In the genomic region with DNA sequence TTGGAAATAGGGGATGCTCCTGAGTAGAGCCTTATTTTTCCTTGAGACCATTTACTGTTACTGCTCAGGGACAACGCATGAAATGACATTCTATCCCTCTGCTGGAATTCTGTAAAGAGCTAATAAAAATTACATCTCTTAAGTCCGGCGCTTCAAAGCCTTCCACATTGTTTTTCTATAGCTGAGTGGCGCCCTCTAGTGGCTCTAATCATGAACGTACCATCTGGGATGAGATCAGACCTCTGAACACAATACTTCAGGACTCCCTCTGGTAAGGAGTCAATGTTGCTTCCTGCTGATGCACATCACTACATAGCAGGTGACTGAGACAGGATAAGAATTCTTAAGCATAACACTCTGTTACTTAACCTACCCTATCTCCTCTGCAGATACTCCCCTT, we compare ENCODE assay signal across 8 cellular contexts. TPM values are rescaled to one million over a fixed set of nuclear protein-coding genes. Genes with fewer than 3 reads are reported as not detected.
DNase-seq lines count a peak whose midpoint lies in the region; ATAC-seq and TF ChIP-seq lines count a peak whose summit lies in the region.

No MANE protein-coding gene starts in this region.

- no peaks in the 10 kb centered on the region for H3K4me1 ChIP-seq in liver (ENCODE audit: control insufficient read depth in 4 of 4, insufficient read depth in 4 of 4, low read length in 3 of 4)

- TF ChIP-seq CTCF in VCaP (conservative IDR thresholded peaks at IDR 0.05): peak; percentile 73
- peak; percentile 53 for TF ChIP-seq CTCF in cardiac fibroblast (IDR thresholded peaks at IDR 0.05; ENCODE audit: low read depth, low read length)
- TF ChIP-seq CTCF in liver (IDR thresholded peaks at IDR 0.05; ENCODE audit: low read depth, low read length, missing input control): peak; percentile 58

- H3K9ac ChIP-seq in liver (ENCODE audit: low read depth in 1 of 2, low read length in 2 of 2): no peak overlapping the region

- TF ChIP-seq RAD21 in liver (IDR thresholded peaks at IDR 0.05): peak; percentile 67 to 80

- DNase-seq in NCI-H1436 (lab: John Stamatoyannopoulos, UW): peak; percentile 6
- DNase-seq in NCI-H1436 treated with DMSO at 0.1 percent for 48 hours (lab: John Stamatoyannopoulos, UW): no peak
- DNase-seq in NCI-H1105 (lab: John Stamatoyannopoulos, UW): peak; percentile 16
- DNase-seq in cardiac fibroblast (ENCODE audit: low read depth in 2 of 2): peak; percentile 67 to 70
- peak; percentile 17 to 19 for DNase-seq in stimulated activated CD8-positive, alpha-beta memory T cell treated with anti-CD3 and anti-CD28 coated beads, Interleukin-4, amount 100 ng/mL, for 1 hour (ENCODE audit: low read depth in 2 of 2, low spot score in 1 of 2)

- H3K27me3 ChIP-seq in liver (ENCODE audit: control insufficient read depth in 4 of 4, insufficient read depth in 4 of 4, low read length in 3 of 4): no peaks in the 10 kb centered on the region

- 3% methylated on average over 5 of the region's 5 CpGs for WGBS in liver

- no peaks in the 10 kb centered on the region for H3K36me3 ChIP-seq in liver (ENCODE audit: control insufficient read depth in 4 of 4, insufficient read depth in 3 of 4, low read depth in 1 of 4, low read length in 3 of 4)

- no peaks in the 10 kb centered on the region for H3K9me3 ChIP-seq in liver (ENCODE audit: control insufficient read depth in 4 of 4, low read length in 3 of 4)

- H3K27ac ChIP-seq in VCaP (no peak overlapping the region), liver (ENCODE audit: low read depth in 1 of 2, low read length in 2 of 2) (no peak overlapping the region)

- ATAC-seq in HG02571 (IDR thresholded peaks at IDR 0.05; ENCODE audit: unreplicated experiment): peak; percentile 86

- H3K4me3 ChIP-seq in cardiac fibroblast (replicated peaks in 1 of 2; ENCODE audit: low read depth in 2 of 2, low read length in 2 of 2): no peak overlapping the region
- no peak overlapping the region for H3K4me3 ChIP-seq in liver (ENCODE audit: low read depth in 1 of 3, low read length in 3 of 3)

TF ChIP-seq in liver, 16 proteins besides CTCF, POLR2A, EP300 and RAD21:
- no peak for TF ChIP-seq RXRA (IDR thresholded peaks at IDR 0.05)
- TF ChIP-seq ZBTB33 (IDR thresholded peaks at IDR 0.05): no peak
- TF ChIP-seq HNF4A (conservative IDR thresholded peaks at IDR 0.05): no peak
- TF ChIP-seq GABPA (IDR thresholded peaks at IDR 0.05 in 1 of 2, conservative IDR thresholded peaks at IDR 0.05 in 1 of 2): no peak
- TF ChIP-seq HNF4G (IDR thresholded peaks at IDR 0.05): no peak
- TF ChIP-seq YY1 (IDR thresholded peaks at IDR 0.05): no peak
- TF ChIP-seq ATF3 (IDR thresholded peaks at IDR 0.05): no peak
- TF ChIP-seq, protein P1, sequence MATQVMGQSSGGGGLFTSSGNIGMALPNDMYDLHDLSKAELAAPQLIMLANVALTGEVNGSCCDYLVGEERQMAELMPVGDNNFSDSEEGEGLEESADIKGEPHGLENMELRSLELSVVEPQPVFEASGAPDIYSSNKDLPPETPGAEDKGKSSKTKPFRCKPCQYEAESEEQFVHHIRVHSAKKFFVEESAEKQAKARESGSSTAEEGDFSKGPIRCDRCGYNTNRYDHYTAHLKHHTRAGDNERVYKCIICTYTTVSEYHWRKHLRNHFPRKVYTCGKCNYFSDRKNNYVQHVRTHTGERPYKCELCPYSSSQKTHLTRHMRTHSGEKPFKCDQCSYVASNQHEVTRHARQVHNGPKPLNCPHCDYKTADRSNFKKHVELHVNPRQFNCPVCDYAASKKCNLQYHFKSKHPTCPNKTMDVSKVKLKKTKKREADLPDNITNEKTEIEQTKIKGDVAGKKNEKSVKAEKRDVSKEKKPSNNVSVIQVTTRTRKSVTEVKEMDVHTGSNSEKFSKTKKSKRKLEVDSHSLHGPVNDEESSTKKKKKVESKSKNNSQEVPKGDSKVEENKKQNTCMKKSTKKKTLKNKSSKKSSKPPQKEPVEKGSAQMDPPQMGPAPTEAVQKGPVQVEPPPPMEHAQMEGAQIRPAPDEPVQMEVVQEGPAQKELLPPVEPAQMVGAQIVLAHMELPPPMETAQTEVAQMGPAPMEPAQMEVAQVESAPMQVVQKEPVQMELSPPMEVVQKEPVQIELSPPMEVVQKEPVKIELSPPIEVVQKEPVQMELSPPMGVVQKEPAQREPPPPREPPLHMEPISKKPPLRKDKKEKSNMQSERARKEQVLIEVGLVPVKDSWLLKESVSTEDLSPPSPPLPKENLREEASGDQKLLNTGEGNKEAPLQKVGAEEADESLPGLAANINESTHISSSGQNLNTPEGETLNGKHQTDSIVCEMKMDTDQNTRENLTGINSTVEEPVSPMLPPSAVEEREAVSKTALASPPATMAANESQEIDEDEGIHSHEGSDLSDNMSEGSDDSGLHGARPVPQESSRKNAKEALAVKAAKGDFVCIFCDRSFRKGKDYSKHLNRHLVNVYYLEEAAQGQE (IDR thresholded peaks at IDR 0.05): no peak
- no peak for TF ChIP-seq MAX (IDR thresholded peaks at IDR 0.05)
- no peak for TF ChIP-seq TAF1 (conservative IDR thresholded peaks at IDR 0.05)
- TF ChIP-seq EGR1 (IDR thresholded peaks at IDR 0.05; ENCODE audit: low read depth in 2 of 2): no peak
- no peak for TF ChIP-seq NR2F2 (IDR thresholded peaks at IDR 0.05)
- TF ChIP-seq SP1 (IDR thresholded peaks at IDR 0.05): no peak
- TF ChIP-seq FOXA2 (IDR thresholded peaks at IDR 0.05): no peak
- TF ChIP-seq FOXA1 (IDR thresholded peaks at IDR 0.05): no peak
- TF ChIP-seq JUND (IDR thresholded peaks at IDR 0.05): no peak

RNA-seq across cellular contexts. Expression of gene HMGN5, which starts 6.0 kb away (rescaled TPM):
- 1 to 10 TPM; 2.0 to 4.1 TPM for total RNA-seq in liver
- polyA plus RNA-seq in liver: 10 to 100 TPM in 1 of 2 donors, 1 to 10 TPM in 1; 7.0 to 10.5 TPM

RNA-seq across cellular contexts. Expression of gene SH3BGRL, which starts 6.2 kb away (rescaled TPM):
- 10 to 100 TPM; 15.5 to 64.3 TPM for total RNA-seq in liver
- 10 to 100 TPM; 18.6 to 22.6 TPM for polyA plus RNA-seq in liver
